ENCODE assay signal across 12 cellular contexts in the genomic region with DNA sequence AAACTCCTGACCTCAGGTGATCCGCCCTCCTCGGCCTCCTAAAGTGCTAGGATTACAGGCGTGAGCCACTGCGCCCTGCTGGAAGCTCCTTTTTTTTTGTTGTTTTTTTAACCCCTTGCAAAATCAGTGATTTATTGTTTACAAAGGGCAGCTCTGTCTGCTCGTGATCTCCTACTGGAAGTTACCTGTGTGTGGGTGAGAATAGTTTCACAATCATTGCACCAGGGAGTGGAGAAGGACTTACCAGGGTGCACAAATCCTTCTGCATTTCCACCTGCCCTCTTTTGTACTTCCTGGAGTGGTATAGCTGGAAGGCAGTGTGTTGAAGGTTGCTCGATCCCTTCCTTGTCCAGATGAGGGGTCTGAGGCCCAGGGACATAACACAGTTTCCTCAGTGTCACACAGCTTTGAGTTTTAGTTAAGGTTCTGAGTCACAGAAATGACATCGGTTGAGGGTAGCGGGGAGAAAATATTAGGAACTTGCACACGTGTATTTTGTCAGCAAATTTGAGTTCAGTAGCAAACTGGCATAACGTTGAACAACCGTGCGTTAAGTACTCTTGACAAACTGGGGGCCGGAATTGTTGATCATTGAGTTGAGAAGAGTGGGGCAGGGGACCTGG. TPM values are rescaled to one million over a fixed set of nuclear protein-coding genes. Genes with fewer than 3 reads are reported as not detected.
DNase-seq lines count a peak whose midpoint lies in the region; ATAC-seq and TF ChIP-seq lines count a peak whose summit lies in the region.
"Had no signal": no experiment of that assay in that cellular context is flagged by ENCODE, and none has a peak within 500 bp of the region (broad histone marks: within the 10 kb centered on the region; RNA-seq: fewer than 3 reads in every experiment).

No MANE protein-coding gene starts in this region.

- H3K36me3 ChIP-seq in OCI-LY1 (ENCODE audit: insufficient read depth, low read length) (peaks cover 6% of the 10 kb centered on the region), esophagus (ENCODE audit: control insufficient read depth in 2 of 2, insufficient read depth in 2 of 2, low read length in 1 of 2) (no peaks in the 10 kb centered on the region)
- H3K36me3 ChIP-seq: HAP-1 had no signal

- H3K9me3 Mint-ChIP-seq in Calu3 (ENCODE audit: low read depth, unreplicated experiment) (no peaks in the 10 kb centered on the region), progenitor cell of endocrine pancreas (ENCODE audit: low read depth) (peaks cover 13% of the 10 kb centered on the region)

- peaks cover 13% of the 10 kb centered on the region for H3K36me3 Mint-ChIP-seq in Calu3 (ENCODE audit: insufficient read depth, unreplicated experiment)
- peaks cover 8% of the 10 kb centered on the region for H3K36me3 Mint-ChIP-seq in progenitor cell of endocrine pancreas (ENCODE audit: insufficient read depth)

- TF ChIP-seq CTCF in Calu3 (IDR thresholded peaks at IDR 0.05; ENCODE audit: unreplicated experiment) (no peak), OCI-LY1 (IDR thresholded peaks at IDR 0.05; ENCODE audit: low read length) (no peak), progenitor cell of endocrine pancreas (IDR thresholded peaks at IDR 0.05; ENCODE audit: unreplicated experiment) (no peak)

- H3K27ac ChIP-seq in OCI-LY1 (ENCODE audit: low read depth, low read length, poor library complexity, severe bottlenecking) (peak overlapping the region; percentile 22), esophagus (ENCODE audit: low read depth in 2 of 2, low read length in 1 of 2) (peak overlapping the region; percentile 87 to 93)
- H3K27ac ChIP-seq: KMS-11 had no signal

- peaks cover 93% of the 10 kb centered on the region for H3K79me2 ChIP-seq in OCI-LY1 (ENCODE audit: insufficient read depth, low read length)

- H3K9me2 ChIP-seq in OCI-LY1 (ENCODE audit: low read depth, low read length) = no peaks in the 10 kb centered on the region

- H3K4me3 ChIP-seq in OCI-LY1 (ENCODE audit: low read depth, low read length, poor library complexity, severe bottlenecking) (no peak overlapping the region), esophagus (ENCODE audit: low read depth in 1 of 2, low read length in 2 of 2) (no peak overlapping the region)
- H3K4me3 ChIP-seq: HAP-1 had no signal

- no peaks in the 10 kb centered on the region for H3F3A ChIP-seq in OCI-LY1 (ENCODE audit: insufficient read depth, low read length)

- no peak overlapping the region; the same call in 1 of the 2 replicates for H3K4me2 ChIP-seq in OCI-LY1 (ENCODE audit: low read length)

- WGBS in esophagus, 2 donors = 50 to 56% methylated on average over 13 of the region's 13 CpGs

- H3K4me1 ChIP-seq in OCI-LY1 (ENCODE audit: insufficient read depth, low read length, severe bottlenecking) (peaks cover 44% of the 10 kb centered on the region), esophagus (ENCODE audit: control insufficient read depth in 2 of 2, insufficient read depth in 2 of 2, low read length in 1 of 2) (peaks cover 0 to 12% of the 10 kb centered on the region in 2 donors)

- no peak overlapping the region for H3K9ac ChIP-seq in OCI-LY1 (ENCODE audit: low read length)
- H3K9ac ChIP-seq: KMS-11 had no signal

- H3K4me1 Mint-ChIP-seq in Calu3 (ENCODE audit: low read depth, unreplicated experiment) (peaks cover 50% of the 10 kb centered on the region), progenitor cell of endocrine pancreas (ENCODE audit: low read depth) (peaks cover 14% of the 10 kb centered on the region)

- no TSS peak for BruUV-seq in Calu3 (replicated peaks; lab: Mats Ljungman, UMichigan)

- H3K27ac Mint-ChIP-seq in Calu3 (ENCODE audit: unreplicated experiment) (peak overlapping the region; percentile 82), progenitor cell of endocrine pancreas (peak overlapping the region; percentile 85)

- no peaks in the 10 kb centered on the region for H4K20me1 ChIP-seq in OCI-LY1 (ENCODE audit: insufficient read depth, low read length)

- H3K27me3 Mint-ChIP-seq in Calu3 (ENCODE audit: unreplicated experiment) (no peaks in the 10 kb centered on the region), progenitor cell of endocrine pancreas (no peaks in the 10 kb centered on the region)

- H3K4me3 Mint-ChIP-seq in Calu3 (ENCODE audit: low read depth, unreplicated experiment) (peak overlapping the region; percentile 67), progenitor cell of endocrine pancreas (ENCODE audit: low read depth) (no peak overlapping the region)

- intact Hi-C loops in Calu3 (cut with micrococcal nuclease; ENCODE audit: unreplicated experiment) = loop anchor here (5.0 kb wide), 1 partner anchor 63 kb away; no protein-coding TSS in a partner anchor

- CTCF ChIA-PET in Calu3 (lab: Charles Lee) = interaction anchor here (0.6 to 1.6 kb wide), 7 partner anchors 13 to 521 kb away, joined by 3 to 9 read pairs (median 4); a partner anchor contains a TSS

- H2AFZ ChIP-seq in OCI-LY1 (ENCODE audit: low read length) = no peak overlapping the region

- ATAC-seq in HG02588 (IDR thresholded peaks at IDR 0.05; ENCODE audit: unreplicated experiment) (no peak), GM21723 (IDR thresholded peaks at IDR 0.05; ENCODE audit: unreplicated experiment) (no peak)

- no peaks in the 10 kb centered on the region for H3K27me3 ChIP-seq in OCI-LY1 (ENCODE audit: insufficient read depth, low read length)
- no peaks in the 10 kb centered on the region for H3K27me3 ChIP-seq in esophagus (ENCODE audit: control insufficient read depth in 1 of 2, insufficient read depth in 2 of 2, low read length in 2 of 2)

- no peaks in the 10 kb centered on the region for H3K9me3 ChIP-seq in OCI-LY1 (ENCODE audit: low read length)
- no peaks in the 10 kb centered on the region for H3K9me3 ChIP-seq in esophagus (ENCODE audit: control insufficient read depth in 2 of 2, insufficient read depth in 1 of 2, low read depth in 1 of 2, low read length in 1 of 2)
- H3K9me3 ChIP-seq: HAP-1 had no signal

- DNase-seq in Calu3 (peak; percentile 36), progenitor cell of endocrine pancreas (ENCODE audit: low spot score, unreplicated experiment) (no peak), germinal center (ENCODE audit: low spot score) (no peak)
- no peak for DNase-seq in activated CD4-positive, CD25-positive, alpha-beta regulatory T cell (lab: John Stamatoyannopoulos, UW)
- DNase-seq: activated naive CD4-positive, alpha-beta T cell treated with anti-CD3 and anti-CD28 coated beads, Interleukin-2, amount 50 U/mL, for 16 hours; stimulated activated CD4-positive, alpha-beta T cell treated with anti-CD3 and anti-CD28 coated beads, Interleukin-4, amount 100 ng/mL, for 1 hour had no signal

RNA-seq across cellular contexts. Expression of a gene that starts 11.3 kb away (rescaled TPM):
- total RNA-seq in Calu3 (2022) = 89.9 and 108 TPM in 2 replicates
- 10 to 100 TPM; 12.2 to 21.4 TPM for polyA plus RNA-seq in esophagus
- 53.8 and 55.5 TPM in 2 replicates for total RNA-seq in progenitor cell of endocrine pancreas
